Comparison of ENCODE assay signal across 18 cellular contexts in genomic region chr6:154709621-154710020, GRCh38. TPM values are rescaled to one million over a fixed set of nuclear protein-coding genes. Genes with fewer than 3 reads are reported as not detected.
DNase-seq lines count a peak whose midpoint lies in the region; FAIRE-seq and TF ChIP-seq lines count a peak whose summit lies in the region.
"Had no signal": no experiment of that assay in that cellular context is flagged by ENCODE, and none has a peak within 500 bp of the region (broad histone marks: within the 10 kb centered on the region; RNA-seq: fewer than 3 reads in every experiment).

No MANE protein-coding gene starts in this region.

- H3K4me3 ChIP-seq in endothelial cell of umbilical vein (replicated peaks in 1 of 3; ENCODE audit: insufficient read depth in 1 of 3, low read depth in 1 of 3, low read length in 3 of 3) (no peak overlapping the region), hepatocyte (no peak overlapping the region)
- H3K4me3 ChIP-seq: BLaER1, GM12878, GM23338 had no signal

- in situ Hi-C loops in GM13976 (cut with MboI; ENCODE audit: low sequenced_read_pairs, unreplicated experiment): no loop called here

- no TSS peak for BruUV-seq in endothelial cell of umbilical vein (replicated peaks; lab: Mats Ljungman, UMichigan)

- intact Hi-C loops in endothelial cell of umbilical vein (cut with micrococcal nuclease): no loop called here

- H2AFZ ChIP-seq in endothelial cell of umbilical vein (ENCODE audit: low read depth, low read length): no peak overlapping the region
- no peak overlapping the region for H2AFZ ChIP-seq in hepatocyte
- H2AFZ ChIP-seq: GM23338 had no signal

- TF ChIP-seq CTCF in endothelial cell of umbilical vein (IDR thresholded peaks at IDR 0.05; ENCODE audit: extremely low read depth in 1 of 2, insufficient read depth in 1 of 2, low read depth in 1 of 2, low read length in 2 of 2): no peak
- no peak for TF ChIP-seq CTCF in GM13976 (IDR thresholded peaks at IDR 0.05; ENCODE audit: borderline replicate concordance, control extremely low read depth, extremely low read depth, insufficient read depth, missing control alignments)
- TF ChIP-seq CTCF in hepatocyte (IDR thresholded peaks at IDR 0.05; ENCODE audit: poor library complexity): no peak

- H3K9me2 ChIP-seq in hepatocyte (replicated peaks; ENCODE audit: insufficient read depth): no peaks in the 10 kb centered on the region

- no peak for TF ChIP-seq POLR2A in endothelial cell of umbilical vein (IDR thresholded peaks at IDR 0.05; ENCODE audit: low read depth, low read length)

- FAIRE-seq in endothelial cell of umbilical vein (lab: Jason Lieb, UNC): no peak
- FAIRE-seq: GM12878, GM18507 had no signal

- H3K27me3 ChIP-seq in endothelial cell of umbilical vein (ENCODE audit: control insufficient read depth in 2 of 2, insufficient read depth in 2 of 2, low read length in 2 of 2): peaks cover 0 to 6% of the 10 kb centered on the region in 2 experiments
- no peaks in the 10 kb centered on the region for H3K27me3 ChIP-seq in hepatocyte
- H3K27me3 ChIP-seq: BLaER1 had no signal

- CTCF ChIA-PET in endothelial cell of umbilical vein (lab: Charles Lee): interaction anchor here (1.8 kb wide), 1 partner anchor 34 kb away, joined by 8 read pairs; no protein-coding TSS in a partner anchor

- H3K9me3 ChIP-seq in endothelial cell of umbilical vein (replicated peaks; ENCODE audit: control insufficient read depth, insufficient read depth, low read length) (no peaks in the 10 kb centered on the region), hepatocyte (ENCODE audit: low read depth) (no peaks in the 10 kb centered on the region)
- H3K9me3 ChIP-seq: BLaER1, Caco-2 had no signal

- dilution Hi-C loops in endothelial cell of umbilical vein (cut with MboI; ENCODE audit: extremely low pct_ligation_motif_present, low sequenced_read_pairs): no loop called here

- H3K27ac ChIP-seq in endothelial cell of umbilical vein (ENCODE audit: insufficient read depth, low read depth, low read length) (no peak overlapping the region), hepatocyte (no peak overlapping the region)
- H3K27ac ChIP-seq: BLaER1, C4-2B had no signal

- DNase-seq in dermis blood vessel endothelial cell: peak; percentile 17
- peak; percentile 64 for DNase-seq in endothelial cell of umbilical vein (ENCODE audit: low read depth, low spot score)
- DNase-seq in lung microvascular endothelial cell (ENCODE audit: low read depth in 2 of 2): peak; percentile 14 to 52
- no peak for DNase-seq in GM13976 (ENCODE audit: low spot score)
- DNase-seq in stimulated activated naive CD4-positive, alpha-beta T cell (lab: John Stamatoyannopoulos, UW): no peak
- no peak for DNase-seq in hepatocyte (ENCODE audit: low spot score)
- DNase-seq: Caco-2; CD4-positive, CD25-positive, alpha-beta regulatory T cell; CD8-positive, alpha-beta T cell; DMS79; EL; GDM1; H9 had no signal

- no peaks in the 10 kb centered on the region for H3K79me2 ChIP-seq in endothelial cell of umbilical vein (ENCODE audit: control insufficient read depth, insufficient read depth, low read length)
- no peaks in the 10 kb centered on the region for H3K79me2 ChIP-seq in hepatocyte

- H3K4me1 ChIP-seq in endothelial cell of umbilical vein (ENCODE audit: control insufficient read depth, extremely low read depth, insufficient read depth, low read length) (peaks cover 3% of the 10 kb centered on the region), hepatocyte (ENCODE audit: insufficient read depth) (no peaks in the 10 kb centered on the region)
- H3K4me1 ChIP-seq: BLaER1, Caco-2 had no signal

- 73% methylated on average over 3 of the region's 3 CpGs for WGBS in hepatocyte (ENCODE audit: low lambda C conversion rate, missing lambda C conversion rate)

- H3K9ac ChIP-seq in endothelial cell of umbilical vein (replicated peaks; ENCODE audit: extremely low read depth, insufficient read depth, low read length): no peak overlapping the region
- H3K9ac ChIP-seq: BLaER1 had no signal

- H4K20me1 ChIP-seq in endothelial cell of umbilical vein (replicated peaks; ENCODE audit: control insufficient read depth, extremely low read depth, insufficient read depth, low read length) (no peaks in the 10 kb centered on the region), hepatocyte (ENCODE audit: insufficient read depth, poor library complexity, severe bottlenecking) (no peaks in the 10 kb centered on the region)
- H4K20me1 ChIP-seq: BLaER1 had no signal

- no peak overlapping the region for H3K4me2 ChIP-seq in endothelial cell of umbilical vein (ENCODE audit: insufficient read depth, low read length)
- no peak overlapping the region for H3K4me2 ChIP-seq in hepatocyte
- H3K4me2 ChIP-seq: BLaER1, GM23338 had no signal

- no peaks in the 10 kb centered on the region for H3K9me1 ChIP-seq in endothelial cell of umbilical vein (replicated peaks; ENCODE audit: control insufficient read depth, extremely low read depth, insufficient read depth, low read length)

- POLR2A ChIA-PET in endothelial cell of umbilical vein (lab: Charles Lee): no interaction called here

- no peaks in the 10 kb centered on the region for H3K36me3 ChIP-seq in endothelial cell of umbilical vein (ENCODE audit: control insufficient read depth in 2 of 2, extremely low read depth in 1 of 2, insufficient read depth in 2 of 2, low read length in 2 of 2)
- no peaks in the 10 kb centered on the region for H3K36me3 ChIP-seq in hepatocyte (replicated peaks; ENCODE audit: insufficient read depth, low read depth)
- H3K36me3 ChIP-seq: BLaER1 had no signal

TF ChIP-seq in endothelial cell of umbilical vein, 7 proteins besides CTCF, POLR2A, EP300 and RAD21:
- TF ChIP-seq MAX (IDR thresholded peaks at IDR 0.05; ENCODE audit: insufficient read depth, insufficient read length): no peak

RNA-seq across cellular contexts. Expression of gene SCAF8, which starts 23.6 kb away (rescaled TPM):
- total RNA-seq in dermis blood vessel endothelial cell (25.4 and 34.8 TPM in 2 replicates), endothelial cell of umbilical vein (37.4 and 37.8 TPM in 2 replicates), lung microvascular endothelial cell (14.8 and 17.9 TPM in 2 replicates), hepatocyte (35.6 and 38.5 TPM in 2 replicates)
- polyA plus RNA-seq in endothelial cell of umbilical vein (11.7 TPM in 2 replicates), hepatocyte (12.0 and 13.7 TPM in 2 replicates)
- 12.5 and 13.2 TPM in 2 replicates for polyA plus RNA-seq in endothelial cell of umbilical vein (2011; cell fraction: cytosol; rRNA removed)
- polyA plus RNA-seq in endothelial cell of umbilical vein (2011; cell fraction: nucleus; rRNA removed): 28.3 and 33.8 TPM in 2 replicates
- 14.3 and 20.0 TPM in 2 replicates for polyA plus RNA-seq in endothelial cell of umbilical vein (2012)
- polyA minus RNA-seq in endothelial cell of umbilical vein: 26.7 and 28.9 TPM in 2 replicates
- 12.8 TPM for polyA minus RNA-seq in endothelial cell of umbilical vein (2011; cell fraction: cytosol; rRNA and poly(A)+ RNA removed)
- polyA minus RNA-seq in endothelial cell of umbilical vein (2011; cell fraction: nucleus; rRNA and poly(A)+ RNA removed): 48.4 and 65.7 TPM in 2 replicates

Comparison
In these comparisons a context has a peak if more than half of its experiments do, and no peak if none do; other contexts are left out.
1. DNase-seq: peak in dermis blood vessel endothelial cell (single experiment), endothelial cell of umbilical vein (single experiment) and lung microvascular endothelial cell (2 of 2); none in GM13976 (single experiment), stimulated activated naive CD4-positive, alpha-beta T cell (0 of 6) and hepatocyte (single experiment).